Comparison of ENCODE assay signal across 24 cellular contexts in the genomic region with DNA sequence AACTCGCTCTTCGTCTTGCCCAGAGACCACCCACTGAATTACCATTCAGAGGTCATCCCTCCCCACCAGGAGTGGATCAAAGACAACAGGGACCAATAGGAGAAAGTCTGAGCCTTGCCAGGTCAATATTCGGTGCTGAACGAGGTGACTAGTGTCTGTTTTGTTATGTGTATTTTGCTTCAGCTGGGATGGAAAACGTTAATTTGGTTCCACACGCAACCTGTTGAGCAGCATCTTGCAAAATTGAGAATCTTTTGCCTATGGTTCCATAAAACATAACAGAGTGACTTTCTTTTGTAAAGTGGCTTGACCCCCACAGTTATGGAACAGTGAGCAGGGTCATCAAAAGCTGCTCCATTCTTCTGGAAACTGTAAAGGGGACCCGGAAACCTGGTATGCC.
"Had no signal": no experiment of that assay in that cellular context is flagged by ENCODE, and none has a peak within 500 bp of the region (broad histone marks: within the 10 kb centered on the region; RNA-seq: fewer than 3 reads in every experiment).

No MANE protein-coding gene starts in this region.

- FAIRE-seq: urothelium cell line had no signal

- H3K36me3 ChIP-seq: stomach, suprapubic skin, thoracic aorta, thyroid gland, tibial artery, tibial nerve, transverse colon, upper lobe of left lung, upper lobe of right lung, vagina had no signal

- H3K9me3 ChIP-seq: stomach, testis, thoracic aorta, thyroid gland, tibial artery, tibial nerve, upper lobe of left lung, upper lobe of right lung, uterus, vagina had no signal

- H3K4me1 ChIP-seq: stomach, suprapubic skin, testis, thyroid gland, tibial artery, tibial nerve, transverse colon, upper lobe of left lung, upper lobe of right lung, uterus, vagina had no signal

- H3K4me3 ChIP-seq: stomach, suprapubic skin, testis, thoracic aorta, thyroid gland, tibial artery, tibial nerve, transverse colon, upper lobe of left lung, upper lobe of right lung, uterus, vagina had no signal

- DNase-seq: stimulated activated CD4-positive, alpha-beta T cell treated with anti-CD3 and anti-CD28 coated beads, Interleukin-4, amount 100 ng/mL, for 1 hour; stimulated activated CD4-positive, alpha-beta T cell treated with anti-CD3 and anti-CD28 coated beads, Interleukin-4, amount 100 ng/mL, for 24 hours; stimulated activated CD4-positive, alpha-beta T cell treated with anti-CD3 and anti-CD28 coated beads, Interleukin-4, amount 100 ng/mL, for 4 hours; stimulated activated CD8-positive, alpha-beta memory T cell treated with anti-CD3 and anti-CD28 coated beads, Interleukin-4, amount 100 ng/mL, for 48 hours; stimulated activated naive B cell treated with anti-CD40 and anti-IgM and Interleukin-4, amounts not matched to agents 10 μg/mL and 1 μg/mL and 100 μg/mL, for 72 hours; stimulated activated naive CD4-positive, alpha-beta T cell; stimulated activated naive CD4-positive, alpha-beta T cell treated with Interleukin-2 at 50 U/mL for 16 hours; stimulated activated naive CD8-positive, alpha-beta T cell treated with anti-CD3 and anti-CD28 coated beads, Interleukin-15, amount 100 ng/mL, for 72 hours; stimulated activated naive CD8-positive, alpha-beta T cell treated with anti-CD3 and anti-CD28 coated beads, Interleukin-15, Interleukin-2, amounts not matched to agents 100 U/mL and 50 U/mL, for 24 hours; stomach; substantia nigra; testis; thyroid gland; tibial artery; transverse colon; trophoblast cell; upper lobe of left lung; upper lobe of right lung; uterus had no signal

- H3K27ac ChIP-seq: stomach, suprapubic skin, testis, thoracic aorta, thyroid gland, tibial artery, tibial nerve, transverse colon, upper lobe of left lung, upper lobe of right lung, uterus, vagina had no signal
